In the genomic region with DNA sequence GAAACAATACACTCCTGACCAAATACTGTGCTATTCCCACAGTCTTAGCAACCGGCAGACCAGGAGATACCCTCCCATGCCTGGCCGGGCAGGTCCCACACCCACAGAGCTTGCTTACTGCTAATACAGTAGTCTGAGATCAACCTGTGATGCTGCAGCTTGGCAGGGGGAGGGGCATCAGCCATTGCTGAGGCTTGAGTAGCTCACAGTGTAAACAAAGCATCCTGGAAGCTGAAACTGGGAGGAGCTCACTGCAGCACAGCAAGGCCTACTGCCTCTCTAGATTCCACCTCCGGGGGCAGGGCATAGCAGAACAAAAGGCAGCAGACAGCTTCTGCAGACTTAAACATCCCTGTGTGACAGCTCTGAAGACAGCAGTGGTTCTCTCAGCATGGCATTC, we compare ENCODE assay signal across 7 cellular contexts.
A peak's percentile ranks its signal among the peaks of the same experiment; 100 is the strongest.
DNase-seq lines count a peak whose midpoint lies in the region; ATAC-seq, FAIRE-seq and TF ChIP-seq lines count a peak whose summit lies in the region.
"Not testable (repeated sequence)": the region's sequence is repeated elsewhere in the genome, so short reads cannot be mapped to it uniquely, and the experiment has no call there.

No MANE protein-coding gene starts in this region.

- not testable (repeated sequence) for H3K4me1 ChIP-seq in HepG2 (ENCODE audit: insufficient read depth, low read length)

- not testable (repeated sequence) for BruUV-seq in HepG2 (replicated peaks; lab: Mats Ljungman, UMichigan)

- intact Hi-C loops in HepG2 (cut with micrococcal nuclease; ENCODE audit: unreplicated experiment): not testable (repeated sequence)

- not testable (repeated sequence) for H3K9me3 ChIP-seq in HepG2 (ENCODE audit: low read length)

- DNase-seq in EH (ENCODE audit: low read depth): peak; percentile 83
- DNase-seq in M059J (ENCODE audit: low read depth): peak; percentile 25
- peak; percentile 84 for DNase-seq in NCI-H345 (lab: John Stamatoyannopoulos, UW)
- peak; percentile 33 for DNase-seq in SIG-M5 treated with dmso at 0.1 percent for 504 hours (lab: John Stamatoyannopoulos, UW; ENCODE audit: unreplicated experiment)
- DNase-seq in ecto neural progenitor cell (ENCODE audit: low spot score): peak; percentile 82
- DNase-seq in glomerular visceral epithelial cell (ENCODE audit: extremely low spot score): peak; percentile 26
- DNase-seq in HepG2 (ENCODE audit: low spot score): peak; percentile 21

- CTCF ChIA-PET in HepG2 (lab: Yijun Ruan, JAX; ENCODE audit: low intra/inter-chr PET ratio, low total read pairs): not testable (repeated sequence)

- not testable (repeated sequence) for H3K9ac ChIP-seq in HepG2 (ENCODE audit: insufficient read depth, low read depth, low read length)

- H3K4me2 ChIP-seq in HepG2 (ENCODE audit: low read depth, low read length): not testable (repeated sequence)

- in situ Hi-C loops in HepG2 (cut with HindIII; ENCODE audit: extremely low pct_ligation_motif_present, low pct_unique_long_range_greater_than_20kb): not testable (repeated sequence)

- not testable (repeated sequence) for H3K4me3 ChIP-seq in HepG2 (replicated peaks in 1 of 3; ENCODE audit: insufficient read depth in 1 of 3, low read depth in 2 of 3, low read length in 3 of 3)

- not testable (repeated sequence) for H3K79me2 ChIP-seq in HepG2 (ENCODE audit: insufficient read depth, low read length)

- POLR2A ChIA-PET in HepG2 (lab: Yijun Ruan, JAX): not testable (repeated sequence)

- ATAC-seq in HepG2: peak; percentile 61

- H3K27ac ChIP-seq in HepG2 (ENCODE audit: extremely low read length, insufficient read depth, low read length): not testable (repeated sequence)

- FAIRE-seq in HepG2 (lab: Jason Lieb, UNC): not testable (repeated sequence)

- TF ChIP-seq EP300 in HepG2 (IDR thresholded peaks at IDR 0.05; ENCODE audit: low read depth in 2 of 2, low read length in 2 of 2); HepG2 (CRISPR knock-in tag; IDR thresholded peaks at IDR 0.05; ENCODE audit: borderline replicate concordance): not testable (repeated sequence)

- H3K36me3 ChIP-seq in HepG2 (replicated peaks in 1 of 2; ENCODE audit: control insufficient read depth in 1 of 2, insufficient read depth in 2 of 2, low read length in 2 of 2): not testable (repeated sequence)

- not testable (repeated sequence) for H4K20me1 ChIP-seq in HepG2 (ENCODE audit: insufficient read depth, low read length)

- TF ChIP-seq CTCF in HepG2 (CRISPR knock-in tag; IDR thresholded peaks at IDR 0.05): not testable (repeated sequence)

- 5% methylated on average over 3 of the region's 3 CpGs for WGBS in HepG2 (ENCODE audit: low lambda C conversion rate)

- not testable (repeated sequence) for H2AFZ ChIP-seq in HepG2 (ENCODE audit: low read length)

- TF ChIP-seq RAD21 in HepG2 (CRISPR knock-in tag; IDR thresholded peaks at IDR 0.05): not testable (repeated sequence)

- TF ChIP-seq POLR2A in HepG2 (IDR thresholded peaks at IDR 0.05; ENCODE audit: insufficient read depth in 1 of 2, low read depth in 2 of 2, low read length in 2 of 2): not testable (repeated sequence)

- H3K27me3 ChIP-seq in HepG2 (ENCODE audit: control insufficient read depth in 1 of 2, insufficient read depth in 2 of 2, low read length in 2 of 2): not testable (repeated sequence)

TF ChIP-seq in HepG2, 621 proteins besides CTCF, POLR2A, EP300 and RAD21:
- TF ChIP-seq FOXA3 (CRISPR knock-in tag; IDR thresholded peaks at IDR 0.05) (peak; percentile 18; the same call in 1 of the 2 replicates), FOXA1 (CRISPR knock-in tag; IDR thresholded peaks at IDR 0.05) (0 out of 2 replicates have a peak, but pooled peaks have one; percentile 38)
- not testable (repeated sequence) for TF ChIP-seq FOXA1 (IDR thresholded peaks at IDR 0.05)

Comparison
In these comparisons a context has a peak if more than half of its experiments do, and no peak if none do; other contexts are left out.
1. DNase-seq: peak in every context shown above with its lines; median percentile 84 in NCI-H345; 83 in EH; 82 in ecto neural progenitor cell; 33 in SIG-M5 treated with dmso at 0.1 percent for 504 hours; 26 in glomerular visceral epithelial cell; 25 in M059J; 21 in HepG2.